In the genomic region with DNA sequence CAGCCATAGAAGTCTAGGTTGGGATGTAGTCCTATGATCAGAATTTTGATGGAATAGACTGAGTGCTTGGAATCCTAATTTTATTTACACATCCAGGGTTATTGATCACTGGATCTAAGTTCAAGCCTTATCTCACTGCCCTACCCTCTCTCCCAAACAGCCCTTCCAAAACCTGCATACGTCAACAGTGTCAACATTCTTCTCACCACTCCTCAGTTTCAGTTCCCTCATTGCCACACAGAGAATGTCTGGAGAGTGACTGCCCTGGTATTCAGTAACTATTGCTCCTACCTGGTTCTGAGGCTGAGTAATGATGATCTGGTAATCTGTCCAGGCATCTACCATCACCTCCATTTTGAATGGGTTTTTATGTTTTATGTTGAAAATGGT, we compare ENCODE assay signal across 11 cellular contexts. TPM values are rescaled to one million over a fixed set of nuclear protein-coding genes. Genes with fewer than 3 reads are reported as not detected.
DNase-seq lines count a peak whose midpoint lies in the region; ATAC-seq and TF ChIP-seq lines count a peak whose summit lies in the region.
"Had no signal": no experiment of that assay in that cellular context is flagged by ENCODE, and none has a peak within 500 bp of the region (broad histone marks: within the 10 kb centered on the region; RNA-seq: fewer than 3 reads in every experiment).

No MANE protein-coding gene starts in this region.

- ATAC-seq in GM19395 (IDR thresholded peaks at IDR 0.05; ENCODE audit: unreplicated experiment) (peak; percentile 94), HG02885 (IDR thresholded peaks at IDR 0.05; ENCODE audit: poor library complexity, unreplicated experiment) (peak; percentile 92), upper lobe of right lung (peak; percentile 79)

- H3K27me3 ChIP-seq in upper lobe of right lung = no peaks in the 10 kb centered on the region

- H3K4me1 ChIP-seq in upper lobe of right lung = no peaks in the 10 kb centered on the region

- no peaks in the 10 kb centered on the region for H3K36me3 ChIP-seq in upper lobe of right lung

- intact Hi-C loops in upper lobe of right lung (cut with DNase I) = no loop called here

- no peak overlapping the region for H3K4me3 ChIP-seq in upper lobe of right lung

- TF ChIP-seq CTCF in upper lobe of right lung (IDR thresholded peaks at IDR 0.05) = no peak

- DNase-seq in NOMO-1 (lab: John Stamatoyannopoulos, UW; ENCODE audit: unreplicated experiment in 2 of 2) = peak; percentile 78 to 88
- no peak for DNase-seq in upper lobe of right lung
- no peak for DNase-seq in NCI-H69 (lab: John Stamatoyannopoulos, UW)
- DNase-seq in NCI-H2081 (lab: John Stamatoyannopoulos, UW) = no peak
- no peak for DNase-seq in activated CD4-positive, alpha-beta T cell treated with anti-CD3 and anti-CD28 coated beads, Interleukin-2, amount 50 U/mL, for 4 hours
- DNase-seq: activated CD4-positive, alpha-beta T cell treated with anti-CD3 and anti-CD28 coated beads, Interleukin-2, amount 50 U/mL, for 1 hour; DMS53; naive thymus-derived CD8-positive, alpha-beta T cell; NCI-H345 had no signal

- no peak overlapping the region for H3K27ac ChIP-seq in upper lobe of right lung

- no peaks in the 10 kb centered on the region for H3K9me3 ChIP-seq in upper lobe of right lung

RNA-seq across cellular contexts. Expression of gene GLYATL1, which starts 60.0 kb away (rescaled TPM):
- not detected for total RNA-seq in upper lobe of right lung
- total RNA-seq: naive thymus-derived CD8-positive, alpha-beta T cell had no signal

Comparison
In these comparisons a context has a peak if more than half of its experiments do, and no peak if none do; other contexts are left out.
1. DNase-seq: peak in NOMO-1 (2 of 2); none in upper lobe of right lung (single experiment), NCI-H69 (single experiment), NCI-H2081 (0 of 2) and activated CD4-positive, alpha-beta T cell treated with anti-CD3 and anti-CD28 coated beads, Interleukin-2, amount 50 U/mL, for 4 hours (0 of 2).
2. Peak in every context shown above with its lines, with median percentiles within 50 percentile points of each other: ATAC-seq.